Comparison of ENCODE assay signal across 25 cellular contexts in genomic region chrX:133248177-133248576, GRCh38. TPM values are rescaled to one million over a fixed set of nuclear protein-coding genes. Genes with fewer than 3 reads are reported as not detected.
A peak's percentile ranks its signal among the peaks of the same experiment; 100 is the strongest.
DNase-seq lines count a peak whose midpoint lies in the region; ATAC-seq, FAIRE-seq and TF ChIP-seq lines count a peak whose summit lies in the region.
"Had no signal": no experiment of that assay in that cellular context is flagged by ENCODE, and none has a peak within 500 bp of the region (broad histone marks: within the 10 kb centered on the region; RNA-seq: fewer than 3 reads in every experiment).

No MANE protein-coding gene starts in this region.

- H3K9me3 ChIP-seq in H1 (ENCODE audit: insufficient read depth in 2 of 2, low read depth in 1 of 2, low read length in 1 of 2) (peaks cover 5 to 6% of the 10 kb centered on the region in 2 experiments; a peak in 1 of 4 replicates), stomach smooth muscle (ENCODE audit: control insufficient read depth in 2 of 2, low read length in 2 of 2) (peaks cover 5 to 12% of the 10 kb centered on the region in 2 donors), mammary epithelial cell (replicated peaks; ENCODE audit: insufficient read depth, low read length) (no peaks in the 10 kb centered on the region)
- peaks cover 4% of the 10 kb centered on the region for H3K9me3 ChIP-seq in CD4-positive, alpha-beta T cell (ENCODE audit: control insufficient read depth, low read length)
- H3K9me3 ChIP-seq: BE2C had no signal

- BruUV-seq in mammary epithelial cell (replicated peaks; lab: Mats Ljungman, UMichigan), result no TSS peak

- no peak overlapping the region for H3K4me3 ChIP-seq in H1 (ENCODE audit: extremely low read depth in 1 of 4, insufficient read depth in 2 of 4, low read depth in 3 of 4, low read length in 4 of 4)
- no peak overlapping the region for H3K4me3 ChIP-seq in stomach smooth muscle (ENCODE audit: low read length in 2 of 2)
- H3K4me3 ChIP-seq in mammary epithelial cell (replicated peaks in 1 of 3; ENCODE audit: insufficient read depth in 1 of 3, low read depth in 2 of 3, low read length in 3 of 3), result no peak overlapping the region
- H3K4me3 ChIP-seq: A549; BLaER1 treated with 17β-estradiol and CSF1 and Interleukin-3, amounts not matched to agents 10 nM and 100 nM; GM12878 had no signal

- H2BK5ac ChIP-seq in H1 (ENCODE audit: low read depth, low read length), result no peak overlapping the region

- H3K36me3 ChIP-seq in H1 (ENCODE audit: control insufficient read depth in 2 of 4, insufficient read depth in 4 of 4, low read length in 3 of 4) (no peaks in the 10 kb centered on the region), stomach smooth muscle (ENCODE audit: control insufficient read depth in 2 of 2, insufficient read depth in 2 of 2, low read length in 2 of 2) (no peaks in the 10 kb centered on the region), mammary epithelial cell (ENCODE audit: insufficient read depth, low read length) (no peaks in the 10 kb centered on the region)
- H3K36me3 ChIP-seq: BE2C; BLaER1 treated with 17β-estradiol and CSF1 and Interleukin-3, amounts not matched to agents 10 nM and 100 nM had no signal

- no peak overlapping the region for H3K14ac ChIP-seq in H1 (ENCODE audit: insufficient read length)

- H3K9me3 Mint-ChIP-seq in CD4-positive, alpha-beta T cell, result peaks cover 6% of the 10 kb centered on the region

- TF ChIP-seq POLR2A in H1 (IDR thresholded peaks at IDR 0.05; ENCODE audit: control extremely low read depth in 1 of 2, low read depth in 2 of 2, low read length in 2 of 2), result no peak

- H3K23me2 ChIP-seq in H1 (ENCODE audit: low read depth, low read length), result no peaks in the 10 kb centered on the region

- H4K20me1 ChIP-seq in H1 (replicated peaks in 1 of 2; ENCODE audit: control insufficient read depth in 1 of 2, insufficient read depth in 2 of 2, low read length in 2 of 2) (no peaks in the 10 kb centered on the region), mammary epithelial cell (ENCODE audit: insufficient read depth, low read length) (no peaks in the 10 kb centered on the region)

- H3K4me1 ChIP-seq in H1 (replicated peaks in 1 of 4; ENCODE audit: control insufficient read depth in 3 of 4, insufficient read depth in 4 of 4, low read length in 3 of 4), result peaks cover 0 to 6% (median 2%) of the 10 kb centered on the region in 4 experiments; a peak in 3 of 7 replicates
- H3K4me1 ChIP-seq in stomach smooth muscle (ENCODE audit: control insufficient read depth, insufficient read depth, low read length), result peaks cover 22% of the 10 kb centered on the region
- H3K4me1 ChIP-seq in mammary epithelial cell (ENCODE audit: insufficient read depth, low read length), result no peaks in the 10 kb centered on the region
- H3K4me1 ChIP-seq: A549; BE2C; BLaER1 treated with 17β-estradiol and CSF1 and Interleukin-3, amounts not matched to agents 10 nM and 100 nM had no signal

- H2BK20ac ChIP-seq in H1 (ENCODE audit: low read length), result no peak overlapping the region

- peak; percentile 36 for FAIRE-seq in H1 (lab: Jason Lieb, UNC)
- FAIRE-seq: G401.6, GM12878, GM19239 had no signal

- POLR2A ChIA-PET in H1 (lab: Charles Lee; ENCODE audit: partially characterized antibody), result no interaction called here
- POLR2A ChIA-PET in CD4-positive, alpha-beta T cell (lab: Charles Lee), result no interaction called here

- no peak overlapping the region for H3K4ac ChIP-seq in H1 (replicated peaks; ENCODE audit: insufficient read length, low read depth, low read length)

- no peak overlapping the region for H2BK15ac ChIP-seq in H1 (ENCODE audit: low read length)

- no peaks in the 10 kb centered on the region for H3K36me3 Mint-ChIP-seq in CD4-positive, alpha-beta T cell (ENCODE audit: low read depth)
- H3K36me3 Mint-ChIP-seq: CD14-positive monocyte; CD4-positive, alpha-beta memory T cell had no signal

- no peak for TF ChIP-seq CTCF in H1 (IDR thresholded peaks at IDR 0.05; ENCODE audit: control extremely low read depth in 1 of 3, insufficient read depth in 1 of 3, low read depth in 1 of 3, low read length in 3 of 3)
- no peak for TF ChIP-seq CTCF in mammary epithelial cell (conservative IDR thresholded peaks at IDR 0.05 in 1 of 2, IDR thresholded peaks at IDR 0.05 in 1 of 2; ENCODE audit: extremely low read depth in 1 of 2, insufficient read depth in 1 of 2, low read depth in 1 of 2, low read length in 2 of 2)
- no peak for TF ChIP-seq CTCF in CD4-positive, alpha-beta T cell (IDR thresholded peaks at IDR 0.05)

- in situ Hi-C loops in mammary epithelial cell (cut with MboI; ENCODE audit: low sequenced_read_pairs in 2 of 2), result no loop called here

- dilution Hi-C loops in mammary epithelial cell (cut with HindIII; ENCODE audit: low sequenced_read_pairs), result no loop called here

- H3K23ac ChIP-seq in H1 (ENCODE audit: insufficient read length), result no peak overlapping the region

- no peak overlapping the region for H3K27ac Mint-ChIP-seq in CD4-positive, alpha-beta T cell
- H3K27ac Mint-ChIP-seq: CD14-positive monocyte; CD4-positive, alpha-beta memory T cell had no signal

- H3K4me2 ChIP-seq in H1 (ENCODE audit: insufficient read depth in 1 of 2, low read depth in 2 of 2, low read length in 2 of 2) (no peak overlapping the region; a peak in 1 of 4 replicates), mammary epithelial cell (ENCODE audit: insufficient read depth, low read depth, low read length) (no peak overlapping the region)
- H3K4me2 ChIP-seq: A549; BLaER1 treated with 17β-estradiol and CSF1 and Interleukin-3, amounts not matched to agents 10 nM and 100 nM had no signal

- no peaks in the 10 kb centered on the region for H3K27me3 Mint-ChIP-seq in CD4-positive, alpha-beta T cell

- TF ChIP-seq RAD21 in H1 (IDR thresholded peaks at IDR 0.05 in 1 of 2, conservative IDR thresholded peaks at IDR 0.05 in 1 of 2; ENCODE audit: low read depth in 2 of 2, low read length in 2 of 2), result no peak

- WGBS in H1 (ENCODE audit: extremely low coverage in 1 of 2, insufficient coverage in 1 of 2, insufficient read length in 1 of 2, insufficient replicate concordance in 2 of 2, low coverage in 1 of 2, low lambda C conversion rate in 2 of 2, missing lambda C conversion rate in 1 of 2), 2 experiments, result 82% methylated on average over 2 of the region's 2 CpGs; no CpG with 5 or more reads in 1 of the 2 experiments
- WGBS in mammary epithelial cell (ENCODE audit: low coverage, missing lambda C conversion rate), result 58% methylated on average over 2 of the region's 2 CpGs

- H2AFZ ChIP-seq in H1 (ENCODE audit: low read length), result no peak overlapping the region
- H2AFZ ChIP-seq in mammary epithelial cell (ENCODE audit: low read depth, low read length), result no peak overlapping the region

- no peak overlapping the region for H3K18ac ChIP-seq in H1 (ENCODE audit: extremely low read depth, low read length)

- H2BK12ac ChIP-seq in H1 (ENCODE audit: low read depth, low read length), result no peak overlapping the region

- no peak for TF ChIP-seq EP300 in H1 (IDR thresholded peaks at IDR 0.05; ENCODE audit: borderline replicate concordance in 1 of 2, low read depth in 2 of 2, low read length in 2 of 2)

- no peak overlapping the region for H4K8ac ChIP-seq in H1 (ENCODE audit: extremely low read depth, insufficient read depth, low read length)

- H3K56ac ChIP-seq in H1 (replicated peaks; ENCODE audit: insufficient read length, low read depth, low read length), result no peak overlapping the region

- H3K79me2 ChIP-seq in H1 (ENCODE audit: control insufficient read depth in 1 of 2, insufficient read depth in 2 of 2, low read length in 2 of 2), result no peaks in the 10 kb centered on the region
- H3K79me2 ChIP-seq in mammary epithelial cell (ENCODE audit: insufficient read depth, low read length), result no peaks in the 10 kb centered on the region

- no peaks in the 10 kb centered on the region for H3K79me1 ChIP-seq in H1 (ENCODE audit: low read depth, low read length)

- CTCF ChIA-PET in H1 (lab: Charles Lee; ENCODE audit: partially characterized antibody) (interaction anchor here (0.7 to 0.9 kb wide), 2 partner anchors 21 to 36 kb away, joined by 3 read pairs; no protein-coding TSS in a partner anchor), mammary epithelial cell (lab: Charles Lee; ENCODE audit: low non-redundant PET) (no interaction called here)
- CTCF ChIA-PET in CD4-positive, alpha-beta T cell (lab: Charles Lee), result no interaction called here

- no peak overlapping the region for H2BK120ac ChIP-seq in H1 (replicated peaks; ENCODE audit: low read depth, low read length)

- ATAC-seq in GM19351 (IDR thresholded peaks at IDR 0.05; ENCODE audit: unreplicated experiment) (no peak), HG02610 (IDR thresholded peaks at IDR 0.05; ENCODE audit: unreplicated experiment) (no peak)
- ATAC-seq in CD4-positive, alpha-beta T cell (ENCODE audit: poor library complexity), result no peak
- ATAC-seq: A549, GM12878 had no signal

- no peak overlapping the region for H3K27ac ChIP-seq in H1 (ENCODE audit: low read depth, low read length)
- H3K27ac ChIP-seq in stomach smooth muscle (ENCODE audit: low read length), result peak overlapping the region; percentile 42
- no peak overlapping the region for H3K27ac ChIP-seq in mammary epithelial cell (ENCODE audit: insufficient read depth, low read depth, low read length)
- H3K27ac ChIP-seq in CD4-positive, alpha-beta T cell (ENCODE audit: low read depth, low read length), result no peak overlapping the region
- H3K27ac ChIP-seq: A549; BLaER1 treated with 17β-estradiol and CSF1 and Interleukin-3, amounts not matched to agents 10 nM and 100 nM had no signal

- no peaks in the 10 kb centered on the region for H3K4me1 Mint-ChIP-seq in CD4-positive, alpha-beta T cell (ENCODE audit: low read depth)
- H3K4me1 Mint-ChIP-seq: CD14-positive monocyte; CD4-positive, alpha-beta memory T cell had no signal

- H3K9ac ChIP-seq in H1 (replicated peaks in 1 of 4; ENCODE audit: extremely low read depth in 1 of 4, low read depth in 3 of 4, low read length in 3 of 4) (no peak overlapping the region), stomach smooth muscle (ENCODE audit: low read length in 2 of 2) (no peak overlapping the region), mammary epithelial cell (ENCODE audit: insufficient read depth, low read length) (no peak overlapping the region)
- H3K9ac ChIP-seq: BLaER1 treated with 17β-estradiol and CSF1 and Interleukin-3, amounts not matched to agents 10 nM and 100 nM had no signal

- intact Hi-C loops in mammary epithelial cell (cut with micrococcal nuclease), result no loop called here
- intact Hi-C loops in CD4-positive, alpha-beta T cell (cut with DNase I, micrococcal nuclease), result no loop called here

- no peak for DNase-seq in H1 (ENCODE audit: low read depth in 1 of 2, low spot score in 2 of 2)
- peak; percentile 34 for DNase-seq in kidney tubule cell (ENCODE audit: low spot score)
- DNase-seq in mammary epithelial cell, result no peak
- DNase-seq in CD4-positive, alpha-beta T cell, result no peak
- DNase-seq: 8988T; ACHN; AML-193; BE2C; Calu3; CD4-positive, alpha-beta memory T cell; COR-L47; DMS153; DND-41; GOT3; H7; HCEC 1CT had no signal

- no peak overlapping the region for H2AK5ac ChIP-seq in H1 (ENCODE audit: low read depth, low read length)

- no peak overlapping the region for H4K91ac ChIP-seq in H1 (replicated peaks; ENCODE audit: insufficient read length, low read length)

- no peaks in the 10 kb centered on the region for H3K27me3 ChIP-seq in H1 (replicated peaks in 1 of 4; ENCODE audit: control insufficient read depth in 3 of 4, extremely low read depth in 1 of 4, insufficient read depth in 3 of 4, low read length in 3 of 4)
- peaks cover 0 to 4% of the 10 kb centered on the region in 2 donors for H3K27me3 ChIP-seq in stomach smooth muscle (ENCODE audit: control insufficient read depth in 1 of 2, insufficient read depth in 2 of 2, low read length in 2 of 2)
- H3K27me3 ChIP-seq in mammary epithelial cell (ENCODE audit: insufficient read depth, low read length), result no peaks in the 10 kb centered on the region
- no peaks in the 10 kb centered on the region for H3K27me3 ChIP-seq in CD4-positive, alpha-beta T cell (ENCODE audit: control insufficient read depth, insufficient read depth, low read length)
- H3K27me3 ChIP-seq: BE2C had no signal

- H3K4me3 Mint-ChIP-seq in CD4-positive, alpha-beta T cell, result no peak overlapping the region
- H3K4me3 Mint-ChIP-seq: CD14-positive monocyte; CD4-positive, alpha-beta memory T cell had no signal

- no peak overlapping the region for H4K5ac ChIP-seq in H1 (ENCODE audit: insufficient read length, low read depth, low read length)

RNA-seq across cellular contexts. Expression of gene TFDP3, which starts 30.0 kb away (rescaled TPM):
- not detected in 2 replicates for total RNA-seq in H1 (2021; fragmentation: NEBNext Ultra II Directional; extraction: Animal tissue kit (Norgen Biotek cat#: 25700))
- polyA plus RNA-seq in H1 (2011; rRNA removed) (not detected in 2 replicates), mammary epithelial cell (not detected)
- not detected for polyA plus RNA-seq in H1 (2011; cell fraction: cytosol; rRNA removed)
- not detected for polyA plus RNA-seq in H1 (2011; cell fraction: nucleus; rRNA removed)
- polyA plus RNA-seq in H1 (2012, experiment 1 of 2), result not detected in 4 replicates
- polyA plus RNA-seq in H1 (2012, experiment 2 of 2), result not detected
- not detected for polyA plus RNA-seq in H1 (2013, experiment 1 of 2)
- polyA plus RNA-seq in H1 (2013, experiment 2 of 2), result not detected
- polyA minus RNA-seq in H1 (2011; rRNA and poly(A)+ RNA removed), result not detected in 2 replicates
- not detected for polyA minus RNA-seq in H1 (2011; cell fraction: cytosol; rRNA and poly(A)+ RNA removed)
- polyA minus RNA-seq in H1 (2011; cell fraction: nucleus; rRNA and poly(A)+ RNA removed), result not detected
- not detected for total RNA-seq in mammary epithelial cell
- polyA minus RNA-seq in mammary epithelial cell, result not detected
- total RNA-seq in CD4-positive, alpha-beta T cell, result not detected
- total RNA-seq: Calu3; CD4-positive, alpha-beta memory T cell; GM12878; H7 had no signal
- polyA plus RNA-seq: A549; CD14-positive monocyte; CD4-positive, alpha-beta memory T cell had no signal
